In genomic region chr22:30325724-30326703, GRCh38 we compare ENCODE assay signal across 8 cellular contexts. TPM values are rescaled to one million over a fixed set of nuclear protein-coding genes. Genes with fewer than 3 reads are reported as not detected.
DNase-seq lines count a peak whose midpoint lies in the region; ATAC-seq and TF ChIP-seq lines count a peak whose summit lies in the region.

No MANE protein-coding gene starts in this region.

- no peak overlapping the region for H4K5ac ChIP-seq in H9 (ENCODE audit: insufficient read length, low read depth, low read length)

- no peak overlapping the region for H3K4ac ChIP-seq in H9 (ENCODE audit: low read depth, low read length)

- TF ChIP-seq POLR2A in lower leg skin (IDR thresholded peaks at IDR 0.05): no peak
- TF ChIP-seq POLR2A in upper lobe of left lung (IDR thresholded peaks at IDR 0.05): no peak

- no peak overlapping the region for H2BK5ac ChIP-seq in H9 (ENCODE audit: insufficient read length, low read length)

- H2BK120ac ChIP-seq in H9 (ENCODE audit: low read depth, low read length, poor library complexity, severe bottlenecking): no peak overlapping the region

- H3K27me3 Mint-ChIP-seq in H9 (ENCODE audit: low read depth): no peaks in the 10 kb centered on the region; the same call in 1 of the 2 replicates
- H3K27me3 Mint-ChIP-seq in central memory CD8-positive, alpha-beta T cell: no peaks in the 10 kb centered on the region

- peak overlapping the region; percentile 93 for H3K4me3 ChIP-seq in GM12875 (ENCODE audit: low read depth, low read length)
- H3K4me3 ChIP-seq in lower leg skin (ENCODE audit: low read depth, poor library complexity, severe bottlenecking): peak overlapping the region; percentile 51
- H3K4me3 ChIP-seq in upper lobe of left lung: peak overlapping the region; percentile 98 to 100 (median 98)

- WGBS in H9 (ENCODE audit: extremely low coverage, insufficient read length, low lambda C conversion rate): no CpG with 5 or more reads among the region's 48 CpGs
- 5 to 8% methylated on average over 31 to 35 of the region's 48 CpGs for WGBS in lower leg skin, 2 donors
- 15 to 16% methylated on average over 25 to 41 of the region's 48 CpGs for WGBS in upper lobe of left lung, 2 donors

- H3K9ac ChIP-seq in H9 (ENCODE audit: extremely low read depth, insufficient read length, low read length): no peak overlapping the region

- no peak overlapping the region for H2BK12ac ChIP-seq in H9 (ENCODE audit: insufficient read length, low read depth, low read length)

- peak overlapping the region; percentile 79 to 82 for H3K4me3 Mint-ChIP-seq in H9
- peak overlapping the region; percentile 92 for H3K4me3 Mint-ChIP-seq in central memory CD8-positive, alpha-beta T cell

- H2BK15ac ChIP-seq in H9 (ENCODE audit: low read depth, low read length): no peak overlapping the region

- H3K23ac ChIP-seq in H9 (ENCODE audit: insufficient read length, low read depth, low read length): no peak overlapping the region

- ATAC-seq in central memory CD8-positive, alpha-beta T cell (replicated peaks; ENCODE audit: extremely low read depth, poor library complexity, severe bottlenecking): peak; percentile 24
- ATAC-seq in upper lobe of left lung (ENCODE audit: low FRiP score in 2 of 2) (peak; percentile 27 to 69), HG02588 (IDR thresholded peaks at IDR 0.05; ENCODE audit: unreplicated experiment) (no peak)

- no peak overlapping the region for H3K27ac ChIP-seq in H9 (ENCODE audit: insufficient read length, low read depth, low read length)
- H3K27ac ChIP-seq in upper lobe of left lung: peak overlapping the region; percentile 92 to 98 (median 95)

- intact Hi-C loops in lower leg skin (cut with DNase I; ENCODE audit: low total_unique reads): no loop called here

- H3K9me3 Mint-ChIP-seq in H9: no peaks in the 10 kb centered on the region
- H3K9me3 Mint-ChIP-seq in central memory CD8-positive, alpha-beta T cell: no peaks in the 10 kb centered on the region

- H3T11ph ChIP-seq in H9 (ENCODE audit: low read length): no peak overlapping the region

- H3K56ac ChIP-seq in H9 (ENCODE audit: insufficient read length, low read depth, low read length): no peak overlapping the region

- no peak overlapping the region for H2AFZ ChIP-seq in H9 (ENCODE audit: low read length)

- H3K27me3 ChIP-seq in H9 (ENCODE audit: insufficient read depth, low read length): no peaks in the 10 kb centered on the region
- no peaks in the 10 kb centered on the region for H3K27me3 ChIP-seq in upper lobe of left lung

- H3K18ac ChIP-seq in H9 (ENCODE audit: insufficient read length, low read depth, low read length): no peak overlapping the region

- H3K79me2 ChIP-seq in H9 (ENCODE audit: insufficient read depth, low read length): no peaks in the 10 kb centered on the region

- H2BK20ac ChIP-seq in H9 (ENCODE audit: low read depth, low read length, poor library complexity, severe bottlenecking): no peak overlapping the region

- no peak for TF ChIP-seq EP300 in upper lobe of left lung (IDR thresholded peaks at IDR 0.05)

- no peak overlapping the region for H2AK5ac ChIP-seq in H9 (ENCODE audit: insufficient read length, low read length)

- no peaks in the 10 kb centered on the region for H3K4me1 ChIP-seq in H9 (ENCODE audit: insufficient read depth, low read length)
- peaks cover 47 to 54% (median 53%) of the 10 kb centered on the region in 4 donors for H3K4me1 ChIP-seq in upper lobe of left lung

- peaks cover 24 to 29% of the 10 kb centered on the region in 2 experiments for H3K4me1 Mint-ChIP-seq in H9
- H3K4me1 Mint-ChIP-seq in central memory CD8-positive, alpha-beta T cell: peaks cover 54% of the 10 kb centered on the region

- DNase-seq in H9: peak; percentile 37
- DNase-seq in NCI-H82 treated with DMSO at 0.1 percent for 48 hours (lab: John Stamatoyannopoulos, UW; ENCODE audit: unreplicated experiment): peak; percentile 2
- no peak for DNase-seq in central memory CD8-positive, alpha-beta T cell (ENCODE audit: low spot score in 2 of 2)
- peak in 1 of 2 donors; percentile 90 for DNase-seq in lower leg skin (ENCODE audit: low spot score in 2 of 2)
- DNase-seq in upper lobe of left lung: peak in 1 of 2 donors; percentile 66
- no peak for DNase-seq in COLO668 (lab: John Stamatoyannopoulos, UW; ENCODE audit: unreplicated experiment)

- H3K79me1 ChIP-seq in H9 (ENCODE audit: insufficient read depth, low read depth, low read length, poor library complexity, severe bottlenecking): no peaks in the 10 kb centered on the region

- H3K36me3 Mint-ChIP-seq in H9 (ENCODE audit: insufficient read depth in 1 of 3, low read depth in 3 of 3): peaks cover 2 to 7% (median 5%) of the 10 kb centered on the region in 3 experiments; a peak in 4 of 7 replicates
- H3K36me3 Mint-ChIP-seq in central memory CD8-positive, alpha-beta T cell (ENCODE audit: insufficient read depth): peaks cover 14% of the 10 kb centered on the region

- H3K27ac Mint-ChIP-seq in H9: no peak overlapping the region
- peak overlapping the region; percentile 74 for H3K27ac Mint-ChIP-seq in central memory CD8-positive, alpha-beta T cell (ENCODE audit: low read depth)

- H3K23me2 ChIP-seq in H9 (ENCODE audit: insufficient read length, low read depth, low read length, poor library complexity, severe bottlenecking): peaks cover 4% of the 10 kb centered on the region

- H3K36me3 ChIP-seq in upper lobe of left lung: peaks cover 0 to 7% (median 7%) of the 10 kb centered on the region in 4 donors

- H3K4me2 ChIP-seq in H9 (ENCODE audit: insufficient read depth, insufficient read length, low read length): peak overlapping the region; percentile 78

- no peak overlapping the region for H4K91ac ChIP-seq in H9 (ENCODE audit: insufficient read length, low read depth, low read length)

- H4K8ac ChIP-seq in H9 (replicated peaks; ENCODE audit: insufficient read length, low read depth, low read length): no peak overlapping the region

- peaks cover 2% of the 10 kb centered on the region for H4K20me1 ChIP-seq in H9 (ENCODE audit: control insufficient read depth, insufficient read depth, insufficient read length)

- H3K9me3 ChIP-seq in H9 (ENCODE audit: control insufficient read depth, low read depth, low read length) (no peaks in the 10 kb centered on the region), upper lobe of left lung (no peaks in the 10 kb centered on the region)

- H3K14ac ChIP-seq in H9 (ENCODE audit: insufficient read depth, low read length): no peak overlapping the region

- TF ChIP-seq CTCF in GM12875 (IDR thresholded peaks at IDR 0.05; ENCODE audit: borderline replicate concordance, insufficient read depth, low read depth, low read length): no peak
- no peak for TF ChIP-seq CTCF in H9 (conservative IDR thresholded peaks at IDR 0.05)
- no peak for TF ChIP-seq CTCF in lower leg skin (IDR thresholded peaks at IDR 0.05)
- peak in 1 of 6 experiments; percentile 1 for TF ChIP-seq CTCF in upper lobe of left lung (IDR thresholded peaks at IDR 0.05)

RNA-seq across cellular contexts. Expression of gene TBC1D10A, which starts 0.7 kb away (rescaled TPM):
- total RNA-seq in H9 (2021) (8.2 and 8.4 TPM in 2 replicates), lower leg skin (10 to 100 TPM; 64.8 to 80.1 (median 74.2) TPM), upper lobe of left lung (10 to 100 TPM; 22.6 to 61.0 (median 36.2) TPM)

RNA-seq across cellular contexts. Expression of gene SF3A1, which starts 30.7 kb away (rescaled TPM):
- total RNA-seq in H9 (2021) (211 and 225 TPM in 2 replicates), lower leg skin (100 to 1,000 TPM in 2 of 4 donors, 10 to 100 TPM in 2; 72.4 to 169 (median 114) TPM), upper lobe of left lung (100 to 1,000 TPM in 4 of 6 donors, 10 to 100 TPM in 2; 89.1 to 204 (median 138) TPM)

RNA-seq across cellular contexts. Expression of gene CCDC157, which starts 30.8 kb away (rescaled TPM):
- total RNA-seq in H9 (2021) (4.3 and 4.8 TPM in 2 replicates), lower leg skin (1 to 10 TPM in 3 of 4 donors, under 1 TPM in 1; 0.17 to 4.5 (median 2.7) TPM), upper lobe of left lung (10 to 100 TPM in 2 of 6 donors, 1 to 10 TPM in 4; 3.3 to 16.8 (median 7.9) TPM)

RNA-seq across cellular contexts. Expression of gene CASTOR1, which starts 36.7 kb away (rescaled TPM):
- 8.8 and 11.0 TPM in 2 replicates for total RNA-seq in H9 (2021)
- 10 to 100 TPM; 16.3 to 38.1 (median 22.6) TPM for total RNA-seq in lower leg skin
- 10 to 100 TPM in 4 of 6 donors, 1 to 10 TPM in 2; 7.0 to 31.5 (median 22.1) TPM for total RNA-seq in upper lobe of left lung

RNA-seq across cellular contexts. Expression of gene OSM, which starts 59.4 kb away (rescaled TPM):
- total RNA-seq in H9 (2021) (not detected in 2 replicates), lower leg skin (under 1 TPM in 3 of 4 donors, not detected in 1; 0.27 to 0.34 (median 0.29) TPM), upper lobe of left lung (10 to 100 TPM in 1 of 6 donors, 1 to 10 TPM in 4, under 1 TPM in 1; 0.98 to 11.7 (median 5.1) TPM)

Comparison
In these comparisons a context has a peak if more than half of its experiments do, and no peak if none do; other contexts are left out.
1. DNase-seq: peak in H9 (single experiment) and NCI-H82 treated with DMSO at 0.1 percent for 48 hours (single experiment); none in central memory CD8-positive, alpha-beta T cell (0 of 2) and COLO668 (single experiment).
2. Peak in every context shown above with its lines, with median percentiles within 50 percentile points of each other: H3K4me3 ChIP-seq.